In the genomic region with DNA sequence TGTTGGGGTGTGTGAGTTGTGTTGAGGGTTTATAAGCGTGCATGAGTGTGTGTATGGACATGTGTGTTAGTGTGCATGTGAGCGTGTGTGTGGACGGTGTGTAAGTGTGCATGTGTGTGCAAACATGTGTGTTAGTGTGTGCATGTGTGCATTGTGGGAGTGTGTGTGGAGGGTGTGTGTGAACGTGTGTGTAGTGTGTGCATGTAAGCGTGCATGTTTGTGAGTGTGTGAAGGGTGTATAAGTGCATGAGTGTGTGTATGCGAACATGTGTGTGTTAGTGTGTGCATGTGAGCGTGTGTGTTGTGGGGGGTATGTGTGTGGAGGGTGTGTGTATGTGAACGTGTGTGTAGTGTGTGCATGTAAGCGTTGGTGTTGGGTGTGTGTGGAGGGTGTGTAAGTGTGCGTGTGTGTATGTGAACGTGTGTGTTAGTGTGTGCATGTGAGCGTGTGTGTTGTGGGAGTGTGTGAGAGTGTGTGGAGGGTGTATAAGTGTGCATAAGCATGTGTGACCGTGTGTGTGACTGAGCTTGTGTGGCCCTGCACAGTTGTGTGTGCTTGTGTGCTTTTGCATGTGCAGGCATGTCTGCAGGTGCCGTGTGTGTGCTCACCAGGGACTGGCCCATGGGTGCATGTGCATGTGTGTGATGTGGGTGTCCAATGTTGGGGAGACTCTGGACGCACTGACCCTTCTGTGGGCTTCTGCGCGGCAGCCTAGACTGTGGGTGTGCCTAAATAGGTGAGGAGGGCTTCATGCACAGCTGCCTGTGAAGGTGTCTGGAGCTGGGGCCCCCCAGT, we compare ENCODE assay signal across 20 cellular contexts.
DNase-seq lines count a peak whose midpoint lies in the region; ATAC-seq and TF ChIP-seq lines count a peak whose summit lies in the region.
"Had no signal": no experiment of that assay in that cellular context is flagged by ENCODE, and none has a peak within 500 bp of the region (broad histone marks: within the 10 kb centered on the region; RNA-seq: fewer than 3 reads in every experiment).

No MANE protein-coding gene starts in this region.

- H3K4me1 Mint-ChIP-seq in chondrocyte (ENCODE audit: low read depth) = no peaks in the 10 kb centered on the region

- DNase-seq in right atrium auricular region (ENCODE audit: low spot score) (peak; percentile 16), heart right ventricle (no peak), chondrocyte (ENCODE audit: low spot score) (peak; percentile 7), lower leg skin (ENCODE audit: low spot score in 2 of 2) (peak; percentile 4 to 53), stomach (peak; percentile 13), DMS 273 (lab: John Stamatoyannopoulos, UW; ENCODE audit: unreplicated experiment) (no peak), NCI-H345 treated with DMSO at 0.1 percent for 48 hours (lab: John Stamatoyannopoulos, UW; ENCODE audit: unreplicated experiment) (no peak)
- DNase-seq: Calu3, DMS53, EL, H7, MM.1S, NCI-H1092, NCI-H2081, Right ventricle myocardium superior had no signal

- no peak overlapping the region for H3K27ac Mint-ChIP-seq in chondrocyte (ENCODE audit: unreplicated experiment)
- H3K27ac Mint-ChIP-seq: CD8-positive, alpha-beta T cell had no signal

- no peak for TF ChIP-seq POLR2A in lower leg skin (IDR thresholded peaks at IDR 0.05)
- TF ChIP-seq POLR2A in stomach (IDR thresholded peaks at IDR 0.05) = no peak

- H3K27ac ChIP-seq in right atrium auricular region (no peak overlapping the region), heart right ventricle (no peak overlapping the region), stomach (no peak overlapping the region)
- H3K27ac ChIP-seq: A549; BLaER1 treated with 17β-estradiol and CSF1 and Interleukin-3, amounts not matched to agents 10 nM and 100 nM; SK-N-MC had no signal

- H3K4me3 Mint-ChIP-seq in chondrocyte (ENCODE audit: unreplicated experiment) = no peak overlapping the region
- H3K4me3 Mint-ChIP-seq: CD8-positive, alpha-beta T cell had no signal

- no peak for ATAC-seq in heart right ventricle
- ATAC-seq in GM18858 (IDR thresholded peaks at IDR 0.05; ENCODE audit: unreplicated experiment) = no peak
- ATAC-seq: A549; CD8-positive, alpha-beta T cell had no signal

- no peaks in the 10 kb centered on the region for H3K36me3 Mint-ChIP-seq in chondrocyte (ENCODE audit: low read depth)
- H3K36me3 Mint-ChIP-seq: CD8-positive, alpha-beta T cell had no signal

- H3K4me3 ChIP-seq in right atrium auricular region = no peak overlapping the region
- H3K4me3 ChIP-seq in heart right ventricle = no peak overlapping the region
- H3K4me3 ChIP-seq in lower leg skin (ENCODE audit: low read depth, poor library complexity, severe bottlenecking) = no peak overlapping the region
- H3K4me3 ChIP-seq in stomach = no peak overlapping the region
- H3K4me3 ChIP-seq: A549; BLaER1 treated with 17β-estradiol and CSF1 and Interleukin-3, amounts not matched to agents 10 nM and 100 nM; SK-N-MC had no signal

- H3K4me1 ChIP-seq in right atrium auricular region (no peaks in the 10 kb centered on the region), heart right ventricle (no peaks in the 10 kb centered on the region), stomach (peaks cover 0 to 6% (median 0%) of the 10 kb centered on the region in 4 donors)
- H3K4me1 ChIP-seq: A549 had no signal

- no peaks in the 10 kb centered on the region for H3K9me3 ChIP-seq in right atrium auricular region
- H3K9me3 ChIP-seq in heart right ventricle = no peaks in the 10 kb centered on the region
- H3K9me3 ChIP-seq in stomach = peaks cover 0 to under 1% (median under 1%) of the 10 kb centered on the region in 4 donors
- H3K9me3 ChIP-seq: A549 had no signal

- H3K27me3 Mint-ChIP-seq in chondrocyte (ENCODE audit: low read depth) = no peaks in the 10 kb centered on the region

- H3K27me3 ChIP-seq in right atrium auricular region = no peaks in the 10 kb centered on the region
- peaks cover 0 to 34% (median 22%) of the 10 kb centered on the region in 7 donors for H3K27me3 ChIP-seq in heart right ventricle
- peaks cover 0 to 37% (median 0%) of the 10 kb centered on the region in 3 donors for H3K27me3 ChIP-seq in stomach
- H3K27me3 ChIP-seq: BLaER1 treated with 17β-estradiol and CSF1 and Interleukin-3, amounts not matched to agents 10 nM and 100 nM had no signal

- no peaks in the 10 kb centered on the region for H3K36me3 ChIP-seq in right atrium auricular region
- no peaks in the 10 kb centered on the region for H3K36me3 ChIP-seq in heart right ventricle
- H3K36me3 ChIP-seq in stomach = no peaks in the 10 kb centered on the region
- H3K36me3 ChIP-seq: BLaER1 treated with 17β-estradiol and CSF1 and Interleukin-3, amounts not matched to agents 10 nM and 100 nM had no signal

- 95 to 96% methylated on average over 17 of the region's 17 CpGs for WGBS in heart right ventricle, 2 donors
- WGBS in lower leg skin, 2 donors = 90 to 91% methylated on average over 17 of the region's 17 CpGs
- WGBS in stomach, 5 donors = 94 to 98% (median 95%) methylated on average over 17 of the region's 17 CpGs

- intact Hi-C loops in heart right ventricle (cut with DNase I) (no loop called here), lower leg skin (cut with DNase I; ENCODE audit: low total_unique reads) (no loop called here), stomach (cut with DNase I; ENCODE audit: low total_unique reads) (no loop called here)

- TF ChIP-seq CTCF in right atrium auricular region (IDR thresholded peaks at IDR 0.05) (no peak), heart right ventricle (IDR thresholded peaks at IDR 0.05) (no peak), chondrocyte (IDR thresholded peaks at IDR 0.05) (no peak), lower leg skin (IDR thresholded peaks at IDR 0.05) (no peak), stomach (IDR thresholded peaks at IDR 0.05) (no peak)

- TF ChIP-seq EP300 in stomach (IDR thresholded peaks at IDR 0.05) = no peak

- peaks cover 13% of the 10 kb centered on the region for H3K9me3 Mint-ChIP-seq in chondrocyte (ENCODE audit: low read depth)

Comparison
In these comparisons a context has a peak if more than half of its experiments do, and no peak if none do; other contexts are left out.
1. DNase-seq: peak in right atrium auricular region (single experiment), chondrocyte (single experiment), lower leg skin (2 of 2) and stomach (single experiment); none in heart right ventricle (0 of 2), DMS 273 (single experiment) and NCI-H345 treated with DMSO at 0.1 percent for 48 hours (single experiment).